In genomic region chr2:228762565-228762964, GRCh38 we compare ENCODE assay signal across 15 cellular contexts.
DNase-seq lines count a peak whose midpoint lies in the region; ATAC-seq and TF ChIP-seq lines count a peak whose summit lies in the region.
"Had no signal": no experiment of that assay in that cellular context is flagged by ENCODE, and none has a peak within 500 bp of the region (broad histone marks: within the 10 kb centered on the region; RNA-seq: fewer than 3 reads in every experiment).

No MANE protein-coding gene starts in this region.

- H3K4me3 ChIP-seq in left ventricle myocardium inferior: no peak overlapping the region
- H3K4me3 ChIP-seq: HAP-1 had no signal

- DNase-seq in Right ventricle myocardium inferior (ENCODE audit: missing footprints): no peak
- no peak for DNase-seq in left ventricle myocardium inferior
- DNase-seq in ELF-1 (ENCODE audit: low read depth, low spot score): peak; percentile 48
- DNase-seq in NCI-H146 (lab: John Stamatoyannopoulos, UW): peak; percentile 63
- DNase-seq in left ventricle myocardium superior: no peak
- DNase-seq in NOMO-1 treated with dmso at 0.1 percent for 144 hours (lab: John Stamatoyannopoulos, UW; ENCODE audit: unreplicated experiment): no peak
- no peak for DNase-seq in NCI-H2107 (lab: John Stamatoyannopoulos, UW)
- no peak for DNase-seq in KBM-7
- DNase-seq: ACHN; BE2C; C1 segment of cervical spinal cord; Caco-2; CD4-positive, alpha-beta T cell; GDM1 had no signal

- peak; percentile 52 for ATAC-seq in Right ventricle myocardium inferior
- peak; percentile 79 for ATAC-seq in left ventricle myocardium superior

- TF ChIP-seq CTCF in left ventricle myocardium inferior (IDR thresholded peaks at IDR 0.05; ENCODE audit: borderline replicate concordance): no peak

- H3K4me1 ChIP-seq in left ventricle myocardium inferior: peaks cover 17% of the 10 kb centered on the region
- H3K4me1 ChIP-seq: BE2C, Caco-2, HAP-1 had no signal

- H3K27me3 ChIP-seq in left ventricle myocardium inferior (ENCODE audit: low read depth): no peaks in the 10 kb centered on the region
- H3K27me3 ChIP-seq: BE2C had no signal

- H3K27ac ChIP-seq in left ventricle myocardium inferior (replicated peaks): no peak overlapping the region

- intact Hi-C loops in Right ventricle myocardium inferior (cut with DNase I): no loop called here
- intact Hi-C loops in left ventricle myocardium inferior (cut with micrococcal nuclease): no loop called here
- intact Hi-C loops in left ventricle myocardium superior (cut with micrococcal nuclease): no loop called here

- in situ Hi-C loops in KBM-7 (cut with MboI; ENCODE audit: low pct_unique_long_range_greater_than_20kb, low sequenced_read_pairs): no loop called here

- no peaks in the 10 kb centered on the region for H3K36me3 ChIP-seq in left ventricle myocardium inferior
- H3K36me3 ChIP-seq: BE2C, HAP-1 had no signal

- H3K9me3 ChIP-seq in left ventricle myocardium inferior (replicated peaks): no peaks in the 10 kb centered on the region
- H3K9me3 ChIP-seq: BE2C, Caco-2, HAP-1 had no signal

Comparison
In these comparisons a context has a peak if more than half of its experiments do, and no peak if none do; other contexts are left out.
1. DNase-seq: peak in ELF-1 (single experiment) and NCI-H146 (single experiment); none in Right ventricle myocardium inferior (single experiment), left ventricle myocardium inferior (single experiment), left ventricle myocardium superior (single experiment), NOMO-1 treated with dmso at 0.1 percent for 144 hours (single experiment), NCI-H2107 (single experiment) and KBM-7 (single experiment).